ENCODE assay signal across 13 cellular contexts in the genomic region with DNA sequence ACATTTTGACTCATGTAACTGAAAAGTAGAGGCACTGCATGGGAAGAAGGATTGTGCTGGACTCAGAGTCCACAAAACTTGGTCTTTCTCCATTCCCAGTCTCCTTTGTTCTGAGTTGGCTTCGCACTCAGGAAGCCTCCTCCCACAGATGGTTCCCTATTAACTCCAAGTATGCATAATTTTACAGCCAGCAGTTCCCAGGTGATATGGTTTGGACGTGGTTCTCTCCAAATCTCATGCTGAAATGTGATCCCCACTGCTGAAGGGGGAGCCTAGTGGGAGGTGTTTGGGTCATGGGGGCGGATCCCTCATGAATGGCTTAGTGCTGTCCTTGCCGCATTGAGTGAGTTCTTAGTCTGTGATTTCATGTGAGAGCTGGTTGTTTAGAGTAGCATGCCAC.
DNase-seq lines count a peak whose midpoint lies in the region; ATAC-seq and FAIRE-seq lines count a peak whose summit lies in the region.
"Had no signal": no experiment of that assay in that cellular context is flagged by ENCODE, and none has a peak within 500 bp of the region (broad histone marks: within the 10 kb centered on the region; RNA-seq: fewer than 3 reads in every experiment).

No MANE protein-coding gene starts in this region.

- intact Hi-C loops in sciatic nerve (cut with DNase I), result no loop called here

- peak; percentile 42 for DNase-seq in Daoy (ENCODE audit: low read depth)
- peak; percentile 60 for DNase-seq in NCI-H69 (lab: John Stamatoyannopoulos, UW)
- peak; percentile 28 for DNase-seq in iPS-NIHi11 (ENCODE audit: low spot score)
- no peak for DNase-seq in sciatic nerve (ENCODE audit: low spot score)
- no peak for DNase-seq in RCC 7860 (ENCODE audit: low spot score)
- DNase-seq in midbrain (lab: John Stamatoyannopoulos, UW), result no peak
- DNase-seq in SHP77 treated with DMSO at 0.1 percent for 48 hours (lab: John Stamatoyannopoulos, UW), result no peak
- DNase-seq: NCI-H2029; stimulated activated CD4-positive, alpha-beta T cell treated with anti-CD3 and anti-CD28 coated beads, Interleukin-4, amount 100 ng/mL, for 24 hours had no signal

- ATAC-seq in sciatic nerve (peak; percentile 31), HG03159 (IDR thresholded peaks at IDR 0.05; ENCODE audit: unreplicated experiment) (no peak)
- ATAC-seq: stimulated activated effector memory CD8-positive, alpha-beta T cell treated with anti-CD3 and anti-CD28 coated beads, Interleukin-12 subunit alpha, Interleukin-12 subunit beta, amount 100 ng/mL, for 72 hours had no signal

- FAIRE-seq in RCC 7860 (lab: Jason Lieb, UNC), result no peak
- FAIRE-seq: endothelial cell of umbilical vein, GM19239 had no signal

Comparison
In these comparisons a context has a peak if more than half of its experiments do, and no peak if none do; other contexts are left out.
1. DNase-seq: peak in Daoy (single experiment), NCI-H69 (single experiment) and iPS-NIHi11 (single experiment); none in sciatic nerve (single experiment), RCC 7860 (single experiment), midbrain (single experiment) and SHP77 treated with DMSO at 0.1 percent for 48 hours (single experiment).